11 cellular contexts compared by ENCODE assay signal in genomic region chr16:20460313-20460712, GRCh38. TPM values are rescaled to one million over a fixed set of nuclear protein-coding genes. Genes with fewer than 3 reads are reported as not detected.
"Had no signal": no experiment of that assay in that cellular context is flagged by ENCODE, and none has a peak within 500 bp of the region (broad histone marks: within the 10 kb centered on the region; RNA-seq: fewer than 3 reads in every experiment).

No MANE protein-coding gene starts in this region.

RNA-seq across cellular contexts. Expression of gene ACSM2A, which starts 9.0 kb away (rescaled TPM):
- total RNA-seq: OCI-LY7, PC-3, PC-9, Peyer's patch, Right ventricle myocardium inferior, Right ventricle myocardium superior, RPMI7951, SJCRH30, SJSA1, SK-MEL-5 had no signal
- polyA plus RNA-seq: SK-N-SH had no signal

RNA-seq across cellular contexts. Expression of gene ACSM5, which starts 51.0 kb away (rescaled TPM):
- total RNA-seq: OCI-LY7, PC-3, PC-9, RPMI7951, SJCRH30, SJSA1, SK-MEL-5 had no signal
- polyA plus RNA-seq: SK-N-SH had no signal

RNA-seq across cellular contexts. Expression of gene PDILT, which starts 55.8 kb away (rescaled TPM):
- total RNA-seq: OCI-LY7, PC-3, PC-9, Peyer's patch, Right ventricle myocardium inferior, Right ventricle myocardium superior, RPMI7951, SJCRH30, SJSA1, SK-MEL-5 had no signal
- polyA plus RNA-seq: SK-N-SH had no signal
